Comparison of ENCODE assay signal across 8 cellular contexts in genomic region chr2:8575011-8575750, GRCh38.
A peak's percentile ranks its signal among the peaks of the same experiment; 100 is the strongest.
DNase-seq lines count a peak whose midpoint lies in the region; TF ChIP-seq lines count a peak whose summit lies in the region.

No MANE protein-coding gene starts in this region.

- no peak overlapping the region for H3K23ac ChIP-seq in mesenchymal stem cell (ENCODE audit: low read length in 2 of 2)

- H3K4me3 ChIP-seq in CD8-positive, alpha-beta memory T cell (ENCODE audit: low read length) = peak overlapping the region; percentile 22
- H3K4me3 ChIP-seq in NB4 (ENCODE audit: low read depth, low read length) (no peak overlapping the region), mesenchymal stem cell (ENCODE audit: insufficient read depth in 1 of 2, low read depth in 1 of 2, low read length in 2 of 2) (peak overlapping the region in 1 of 2 experiments; percentile 21), tibial artery (peak overlapping the region in 1 of 2 donors; percentile 26)

- H3K79me1 ChIP-seq in mesenchymal stem cell (replicated peaks; ENCODE audit: low read length, poor library complexity, severe bottlenecking) = no peaks in the 10 kb centered on the region

- TF ChIP-seq CTCF in NB4 (IDR thresholded peaks at IDR 0.05; ENCODE audit: low read depth, low read length) = no peak
- no peak for TF ChIP-seq CTCF in tibial artery (IDR thresholded peaks at IDR 0.05)

- no peak overlapping the region for H2AFZ ChIP-seq in mesenchymal stem cell (ENCODE audit: low read depth, low read length)

- no peaks in the 10 kb centered on the region for H3K27me3 Mint-ChIP-seq in CD8-positive, alpha-beta memory T cell

- peaks cover 28% of the 10 kb centered on the region for H3K4me1 ChIP-seq in CD8-positive, alpha-beta memory T cell (ENCODE audit: insufficient read depth, low read length)
- H3K4me1 ChIP-seq in mesenchymal stem cell (ENCODE audit: control insufficient read depth, insufficient read depth, low read depth, low read length) = peaks cover 11% of the 10 kb centered on the region
- H3K4me1 ChIP-seq in tibial artery = peaks cover 0 to 15% (median 8%) of the 10 kb centered on the region in 4 donors

- DNase-seq in CD8-positive, alpha-beta memory T cell = peak; percentile 36 to 80 (median 54)
- DNase-seq in NB4 (ENCODE audit: low read depth) = peak; percentile 46
- peak; percentile 51 for DNase-seq in activated effector memory CD4-positive, alpha-beta T cell treated with Interleukin-2 at 50 U/mL for 16 hours
- DNase-seq in mesenchymal stem cell = no peak
- DNase-seq in DMS79 (lab: John Stamatoyannopoulos, UW) = no peak
- no peak for DNase-seq in D341Med (ENCODE audit: low spot score)
- DNase-seq in tibial artery = no peak
- DNase-seq in NCI-H345 (lab: John Stamatoyannopoulos, UW) = no peak

- no peaks in the 10 kb centered on the region for H3K27me3 ChIP-seq in CD8-positive, alpha-beta memory T cell (ENCODE audit: insufficient read depth, low read length, poor library complexity, severe bottlenecking)
- H3K27me3 ChIP-seq in mesenchymal stem cell (ENCODE audit: control insufficient read depth in 1 of 2, insufficient read depth in 1 of 2, low read length in 2 of 2) (peaks cover 0 to 7% of the 10 kb centered on the region in 2 experiments), tibial artery (peaks cover 0 to 15% of the 10 kb centered on the region in 2 donors)

- no peaks in the 10 kb centered on the region for H3K9me3 ChIP-seq in CD8-positive, alpha-beta memory T cell (ENCODE audit: low read length)
- H3K9me3 ChIP-seq in mesenchymal stem cell (ENCODE audit: control insufficient read depth, low read length) (no peaks in the 10 kb centered on the region), tibial artery (no peaks in the 10 kb centered on the region)

- no peak overlapping the region for H3K4ac ChIP-seq in mesenchymal stem cell (ENCODE audit: low read depth in 1 of 2, low read length in 2 of 2)

- H4K8ac ChIP-seq in mesenchymal stem cell (ENCODE audit: low read length) = no peak overlapping the region

- no peak overlapping the region for H2BK12ac ChIP-seq in mesenchymal stem cell (ENCODE audit: low read length in 2 of 2)

- H3K14ac ChIP-seq in mesenchymal stem cell (ENCODE audit: low read length in 2 of 2) = no peak overlapping the region

- WGBS in mesenchymal stem cell = 93% methylated on average over 19 of the region's 23 CpGs

- no peak overlapping the region for H2AK5ac ChIP-seq in mesenchymal stem cell (ENCODE audit: low read length, severe bottlenecking)

- H3K9me3 Mint-ChIP-seq in CD8-positive, alpha-beta memory T cell = no peaks in the 10 kb centered on the region

- POLR2A ChIA-PET in CD8-positive, alpha-beta memory T cell (lab: Charles Lee) = no interaction called here

- H3K4me3 Mint-ChIP-seq in CD8-positive, alpha-beta memory T cell = peak overlapping the region in 6 of 7 donors; percentile 60 to 84 (median 72)

- H3K4me1 Mint-ChIP-seq in CD8-positive, alpha-beta memory T cell = peaks cover 33 to 41% (median 35%) of the 10 kb centered on the region in 3 donors

- no peak for TF ChIP-seq POLR2A in NB4 (IDR thresholded peaks at IDR 0.05; ENCODE audit: extremely low read depth, insufficient read length)

- no peak overlapping the region for H3K4me2 ChIP-seq in mesenchymal stem cell (ENCODE audit: low read length, poor library complexity, severe bottlenecking)

- H3K9ac ChIP-seq in mesenchymal stem cell (ENCODE audit: low read length) = no peak overlapping the region

- no peak overlapping the region for H3K18ac ChIP-seq in mesenchymal stem cell (ENCODE audit: low read depth in 1 of 2, low read length in 2 of 2)

- intact Hi-C loops in tibial artery (cut with DNase I; ENCODE audit: low total_unique reads) = no loop called here

- no peaks in the 10 kb centered on the region for H3K36me3 ChIP-seq in CD8-positive, alpha-beta memory T cell (ENCODE audit: insufficient read depth, low read length)
- H3K36me3 ChIP-seq in mesenchymal stem cell (ENCODE audit: control insufficient read depth in 1 of 2, insufficient read depth in 2 of 2, low read depth in 1 of 2, low read length in 2 of 2) (no peaks in the 10 kb centered on the region), tibial artery (no peaks in the 10 kb centered on the region)

- H2BK5ac ChIP-seq in mesenchymal stem cell (ENCODE audit: low read depth, low read length, poor library complexity, severe bottlenecking) = no peak overlapping the region

- H4K91ac ChIP-seq in mesenchymal stem cell (ENCODE audit: low read length) = no peak overlapping the region

- no peaks in the 10 kb centered on the region for H3K36me3 Mint-ChIP-seq in CD8-positive, alpha-beta memory T cell

- CTCF ChIA-PET in CD8-positive, alpha-beta memory T cell (lab: Charles Lee) = interaction anchor here (1.3 to 1.6 kb wide), 3 partner anchors 8 to 107 kb away, joined by 3 read pairs; no protein-coding TSS in a partner anchor

- peak overlapping the region; percentile 3 for H2BK15ac ChIP-seq in mesenchymal stem cell (ENCODE audit: low read depth, poor library complexity, severe bottlenecking)

- no peak overlapping the region for H3K27ac ChIP-seq in CD8-positive, alpha-beta memory T cell (ENCODE audit: low read depth, low read length)
- no peak overlapping the region for H3K27ac ChIP-seq in mesenchymal stem cell (ENCODE audit: low read length, poor library complexity, severe bottlenecking)
- no peak overlapping the region for H3K27ac ChIP-seq in tibial artery

- H2BK120ac ChIP-seq in mesenchymal stem cell (ENCODE audit: low read depth, low read length) = no peak overlapping the region

- H3K27ac Mint-ChIP-seq in CD8-positive, alpha-beta memory T cell = peak overlapping the region in 2 of 8 donors; percentile 36 to 62

Comparison
In these comparisons a context has a peak if more than half of its experiments do, and no peak if none do; other contexts are left out.
1. DNase-seq: peak in CD8-positive, alpha-beta memory T cell (5 of 5), NB4 (single experiment) and activated effector memory CD4-positive, alpha-beta T cell treated with Interleukin-2 at 50 U/mL for 16 hours (single experiment); none in mesenchymal stem cell (single experiment), DMS79 (single experiment), D341Med (single experiment), tibial artery (0 of 2) and NCI-H345 (single experiment).